ENCODE assay signal across 22 cellular contexts in genomic region chr2:10981941-10982381, GRCh38.
"Had no signal": no experiment of that assay in that cellular context is flagged by ENCODE, and none has a peak within 500 bp of the region (broad histone marks: within the 10 kb centered on the region; RNA-seq: fewer than 3 reads in every experiment).

No MANE protein-coding gene starts in this region.

- H3K27ac ChIP-seq: SJCRH30, VCaP had no signal

- H3K36me3 ChIP-seq: MG63, SJCRH30 had no signal

- H3K36me3 Mint-ChIP-seq: activated CD8-positive, alpha-beta memory T cell treated with anti-CD3 and anti-CD28 coated beads, Interleukin-2, amount 10 ng/mL, durations not matched to agents 7 days and 5 days; activated naive CD4-positive, alpha-beta T cell treated with anti-CD3 and anti-CD28 coated beads, Interleukin-2, amount 10 ng/mL, durations not matched to agents 7 days and 5 days; activated naive CD8-positive, alpha-beta T cell treated with anti-CD3 and anti-CD28 coated beads for 36 hours had no signal

- H3K9me3 ChIP-seq: MG63, SJCRH30, SK-N-SH had no signal

- H3K4me1 Mint-ChIP-seq: activated naive CD4-positive, alpha-beta T cell treated with anti-CD3 and anti-CD28 coated beads, Interleukin-2, amount 10 ng/mL, durations not matched to agents 7 days and 5 days had no signal

- DNase-seq: activated CD4-positive, alpha-beta T cell treated with anti-CD3 and anti-CD28 coated beads for 48 hours; activated CD4-positive, alpha-beta T cell treated with anti-CD3 and anti-CD28 coated beads, Interleukin-2, amount 50 U/mL, for 48 hours; activated CD8-positive, alpha-beta memory T cell treated with anti-CD3 and anti-CD28 coated beads, Interleukin-2, amount 10 ng/mL, durations not matched to agents 7 days and 5 days; activated gamma-delta T cell; activated naive CD4-positive, alpha-beta T cell treated with anti-CD3 and anti-CD28 coated beads, Interleukin-2, amount 10 ng/mL, durations not matched to agents 7 days and 5 days; activated naive CD8-positive, alpha-beta T cell treated with anti-CD3 and anti-CD28 coated beads for 36 hours; activated T-cell treated with anti-CD3 and anti-CD28 coated beads, Interleukin-2, amount 50 U/mL, for 24 hours; MG63; MV-4-11; NCI-H1092 treated with DMSO at 0.1 percent for 48 hours; NCI-H1417 treated with DMSO at 0.1 percent for 48 hours; NCI-H187; NCI-H2081; NCI-H226; NCI-H526 treated with DMSO at 0.1 percent for 48 hours; NCI-H82; SJCRH30; SK-N-SH; T-helper 1 cell had no signal

- H3K27ac Mint-ChIP-seq: activated CD8-positive, alpha-beta memory T cell treated with anti-CD3 and anti-CD28 coated beads, Interleukin-2, amount 10 ng/mL, durations not matched to agents 7 days and 5 days; activated naive CD4-positive, alpha-beta T cell treated with anti-CD3 and anti-CD28 coated beads, Interleukin-2, amount 10 ng/mL, durations not matched to agents 7 days and 5 days; activated naive CD8-positive, alpha-beta T cell treated with anti-CD3 and anti-CD28 coated beads for 36 hours; activated T-cell treated with anti-CD3 and anti-CD28 coated beads, Interleukin-2, amount 50 U/mL, for 24 hours; activated T-helper 1 cell treated with anti-CD3 and anti-CD28 coated beads, Interleukin-12 subunit alpha, Interleukin-12 subunit beta, Interleukin-2, Interleukin-4 antibody, amounts not matched to agents 30 ng/mL and 10 ng/mL and 1 ng/mL, durations not matched to agents 14 hours and 24 hours and 36 hours had no signal

- H3K4me3 Mint-ChIP-seq: activated CD8-positive, alpha-beta memory T cell treated with anti-CD3 and anti-CD28 coated beads, Interleukin-2, amount 10 ng/mL, durations not matched to agents 7 days and 5 days; activated naive CD4-positive, alpha-beta T cell treated with anti-CD3 and anti-CD28 coated beads, Interleukin-2, amount 10 ng/mL, durations not matched to agents 7 days and 5 days; activated naive CD8-positive, alpha-beta T cell treated with anti-CD3 and anti-CD28 coated beads for 36 hours; activated T-cell treated with anti-CD3 and anti-CD28 coated beads, Interleukin-2, amount 50 U/mL, for 24 hours; activated T-helper 1 cell treated with anti-CD3 and anti-CD28 coated beads, Interleukin-12 subunit alpha, Interleukin-12 subunit beta, Interleukin-2, Interleukin-4 antibody, amounts not matched to agents 30 ng/mL and 10 ng/mL and 1 ng/mL, durations not matched to agents 14 hours and 24 hours and 36 hours had no signal

- ATAC-seq: activated CD4-positive, CD25-positive, alpha-beta regulatory T cell treated with anti-CD3 and anti-CD28 coated beads, Interleukin-2, amount 50 U/mL, for 24 hours; activated CD8-positive, alpha-beta memory T cell treated with anti-CD3 and anti-CD28 coated beads, Interleukin-2, amount 10 ng/mL, durations not matched to agents 7 days and 5 days had no signal

- H3K27me3 ChIP-seq: MG63 had no signal

- H3K9me3 Mint-ChIP-seq: activated naive CD4-positive, alpha-beta T cell treated with anti-CD3 and anti-CD28 coated beads, Interleukin-2, amount 10 ng/mL, durations not matched to agents 7 days and 5 days; activated naive CD8-positive, alpha-beta T cell treated with anti-CD3 and anti-CD28 coated beads for 36 hours; activated T-cell treated with anti-CD3 and anti-CD28 coated beads, Interleukin-2, amount 50 U/mL, for 24 hours; activated T-helper 1 cell treated with anti-CD3 and anti-CD28 coated beads, Interleukin-12 subunit alpha, Interleukin-12 subunit beta, Interleukin-2, Interleukin-4 antibody, amounts not matched to agents 30 ng/mL and 10 ng/mL and 1 ng/mL, durations not matched to agents 14 hours and 24 hours and 36 hours had no signal

- H3K4me3 ChIP-seq: MG63, SJCRH30 had no signal
